8 cellular contexts compared by ENCODE assay signal in genomic region chr7:7967909-7968543, GRCh38. TPM values are rescaled to one million over a fixed set of nuclear protein-coding genes. Genes with fewer than 3 reads are reported as not detected.
DNase-seq lines count a peak whose midpoint lies in the region; ATAC-seq, FAIRE-seq and TF ChIP-seq lines count a peak whose summit lies in the region.

No MANE protein-coding gene starts in this region.

- no peaks in the 10 kb centered on the region for H3K36me3 Mint-ChIP-seq in endodermal cell (ENCODE audit: low read depth)

- no peak for ATAC-seq in pancreas

- 18 to 38% methylated on average over 2 to 13 of the region's 13 CpGs for WGBS in endodermal cell (ENCODE audit: insufficient coverage in 1 of 2, insufficient read length in 1 of 2), 2 experiments
- 4 to 5% methylated on average over 13 of the region's 13 CpGs for WGBS in pancreas, 2 donors

- H3K9ac ChIP-seq in endodermal cell (ENCODE audit: extremely low read depth, low read length, poor library complexity, severe bottlenecking) = no peak overlapping the region

- TF ChIP-seq CTCF in endodermal cell (conservative IDR thresholded peaks at IDR 0.05) (no peak), pancreas (IDR thresholded peaks at IDR 0.05) (no peak)

- peaks cover 9% of the 10 kb centered on the region for H3K4me1 Mint-ChIP-seq in endodermal cell

- H3K27ac Mint-ChIP-seq in endodermal cell = peak overlapping the region; percentile 59

- no peak overlapping the region for H3K4me3 Mint-ChIP-seq in endodermal cell

- H3K27me3 ChIP-seq in endodermal cell (ENCODE audit: control insufficient read depth, insufficient read depth, low read length, poor library complexity, severe bottlenecking) = no peaks in the 10 kb centered on the region
- no peaks in the 10 kb centered on the region for H3K27me3 ChIP-seq in pancreas

- H3K4me3 ChIP-seq in endodermal cell (ENCODE audit: low read length) (peak overlapping the region; percentile 89), pancreas (peak overlapping the region; percentile 33 to 98 (median 74))

- H3K9me3 ChIP-seq in endodermal cell (ENCODE audit: control insufficient read depth, low read length) (no peaks in the 10 kb centered on the region), pancreas (no peaks in the 10 kb centered on the region)

- intact Hi-C loops in pancreas (cut with DNase I) = no loop called here

- DNase-seq in OCI-M1 (lab: John Stamatoyannopoulos, UW) = peak; percentile 58
- DNase-seq in endodermal cell = no peak
- DNase-seq in pancreas = no peak
- DNase-seq in NCI-H774 (lab: John Stamatoyannopoulos, UW) = no peak
- no peak for DNase-seq in AG08395 (ENCODE audit: low spot score)
- DNase-seq in urothelium cell line (ENCODE audit: low spot score) = no peak
- DNase-seq in NCI-H1105 treated with DMSO at 0.1 percent for 48 hours (lab: John Stamatoyannopoulos, UW) = no peak

- no peaks in the 10 kb centered on the region for H3K9me3 Mint-ChIP-seq in endodermal cell

- no peak overlapping the region for H3K27ac ChIP-seq in endodermal cell (ENCODE audit: low read depth, low read length)
- H3K27ac ChIP-seq in pancreas = peak overlapping the region in 3 of 4 donors; percentile 25 to 67 (median 59)

- H3K27me3 Mint-ChIP-seq in endodermal cell (ENCODE audit: insufficient read depth) = no peaks in the 10 kb centered on the region

- FAIRE-seq in G401.6 (lab: Jason Lieb, UNC) = peak; percentile 60
- FAIRE-seq in pancreas (lab: Jason Lieb, UNC) = no peak
- no peak for FAIRE-seq in urothelium cell line (lab: Jason Lieb, UNC)

- no peaks in the 10 kb centered on the region for H3K36me3 ChIP-seq in endodermal cell (ENCODE audit: control insufficient read depth, insufficient read depth, low read length)
- H3K36me3 ChIP-seq in pancreas = no peaks in the 10 kb centered on the region

- H3K4me1 ChIP-seq in endodermal cell (ENCODE audit: control insufficient read depth, insufficient read depth, low read length) (no peaks in the 10 kb centered on the region), pancreas (peaks cover 0 to 5% (median 0%) of the 10 kb centered on the region in 3 donors)

RNA-seq across cellular contexts. Expression of gene GLCCI1, which starts 0.6 kb away (rescaled TPM):
- 10 to 100 TPM; 44.3 to 55.8 TPM for total RNA-seq in endodermal cell
- polyA plus RNA-seq in endodermal cell (2013, experiment 1 of 2) = 40.4 TPM
- polyA plus RNA-seq in endodermal cell (2013, experiment 2 of 2) = 39.0 TPM
- 1 to 10 TPM; 2.0 to 7.4 (median 3.2) TPM for total RNA-seq in pancreas
- polyA plus RNA-seq in pancreas = 1 to 10 TPM; 2.4 to 2.5 TPM

Comparison
In these comparisons a context has a peak if more than half of its experiments do, and no peak if none do; other contexts are left out.
1. RNA of gene GLCCI1, which starts 0.6 kb away (total RNA-seq): 44.3 to 55.8 TPM in endodermal cell; 2.0 to 7.4 TPM in pancreas; every median in the first group is over 4 times any median in the second.